In genomic region chr19:12774588-12775555, GRCh38 we compare ENCODE assay signal across 1 cellular context.
TF ChIP-seq lines count a peak whose summit lies in the region.

HOOK2 (minus strand) TSS chr19:12775552; CDS start chr19:12775449, 103 bp downstream.

TF ChIP-seq in HepG2, 621 proteins besides CTCF, POLR2A, EP300 and RAD21 (continued from another document and continues in another):
- TF ChIP-seq, protein P1, sequence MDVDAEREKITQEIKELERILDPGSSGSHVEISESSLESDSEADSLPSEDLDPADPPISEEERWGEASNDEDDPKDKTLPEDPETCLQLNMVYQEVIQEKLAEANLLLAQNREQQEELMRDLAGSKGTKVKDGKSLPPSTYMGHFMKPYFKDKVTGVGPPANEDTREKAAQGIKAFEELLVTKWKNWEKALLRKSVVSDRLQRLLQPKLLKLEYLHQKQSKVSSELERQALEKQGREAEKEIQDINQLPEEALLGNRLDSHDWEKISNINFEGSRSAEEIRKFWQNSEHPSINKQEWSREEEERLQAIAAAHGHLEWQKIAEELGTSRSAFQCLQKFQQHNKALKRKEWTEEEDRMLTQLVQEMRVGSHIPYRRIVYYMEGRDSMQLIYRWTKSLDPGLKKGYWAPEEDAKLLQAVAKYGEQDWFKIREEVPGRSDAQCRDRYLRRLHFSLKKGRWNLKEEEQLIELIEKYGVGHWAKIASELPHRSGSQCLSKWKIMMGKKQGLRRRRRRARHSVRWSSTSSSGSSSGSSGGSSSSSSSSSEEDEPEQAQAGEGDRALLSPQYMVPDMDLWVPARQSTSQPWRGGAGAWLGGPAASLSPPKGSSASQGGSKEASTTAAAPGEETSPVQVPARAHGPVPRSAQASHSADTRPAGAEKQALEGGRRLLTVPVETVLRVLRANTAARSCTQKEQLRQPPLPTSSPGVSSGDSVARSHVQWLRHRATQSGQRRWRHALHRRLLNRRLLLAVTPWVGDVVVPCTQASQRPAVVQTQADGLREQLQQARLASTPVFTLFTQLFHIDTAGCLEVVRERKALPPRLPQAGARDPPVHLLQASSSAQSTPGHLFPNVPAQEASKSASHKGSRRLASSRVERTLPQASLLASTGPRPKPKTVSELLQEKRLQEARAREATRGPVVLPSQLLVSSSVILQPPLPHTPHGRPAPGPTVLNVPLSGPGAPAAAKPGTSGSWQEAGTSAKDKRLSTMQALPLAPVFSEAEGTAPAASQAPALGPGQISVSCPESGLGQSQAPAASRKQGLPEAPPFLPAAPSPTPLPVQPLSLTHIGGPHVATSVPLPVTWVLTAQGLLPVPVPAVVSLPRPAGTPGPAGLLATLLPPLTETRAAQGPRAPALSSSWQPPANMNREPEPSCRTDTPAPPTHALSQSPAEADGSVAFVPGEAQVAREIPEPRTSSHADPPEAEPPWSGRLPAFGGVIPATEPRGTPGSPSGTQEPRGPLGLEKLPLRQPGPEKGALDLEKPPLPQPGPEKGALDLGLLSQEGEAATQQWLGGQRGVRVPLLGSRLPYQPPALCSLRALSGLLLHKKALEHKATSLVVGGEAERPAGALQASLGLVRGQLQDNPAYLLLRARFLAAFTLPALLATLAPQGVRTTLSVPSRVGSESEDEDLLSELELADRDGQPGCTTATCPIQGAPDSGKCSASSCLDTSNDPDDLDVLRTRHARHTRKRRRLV (CRISPR knock-in tag; IDR thresholded peaks at IDR 0.05) = peak; percentile 35; the same call in 1 of the 2 replicates
- TF ChIP-seq ZNF552 (CRISPR knock-in tag; IDR thresholded peaks at IDR 0.05; ENCODE audit: borderline replicate concordance) = 0 out of 2 replicates have a peak, but pooled peaks have one; percentile 83
- TF ChIP-seq, protein P2, sequence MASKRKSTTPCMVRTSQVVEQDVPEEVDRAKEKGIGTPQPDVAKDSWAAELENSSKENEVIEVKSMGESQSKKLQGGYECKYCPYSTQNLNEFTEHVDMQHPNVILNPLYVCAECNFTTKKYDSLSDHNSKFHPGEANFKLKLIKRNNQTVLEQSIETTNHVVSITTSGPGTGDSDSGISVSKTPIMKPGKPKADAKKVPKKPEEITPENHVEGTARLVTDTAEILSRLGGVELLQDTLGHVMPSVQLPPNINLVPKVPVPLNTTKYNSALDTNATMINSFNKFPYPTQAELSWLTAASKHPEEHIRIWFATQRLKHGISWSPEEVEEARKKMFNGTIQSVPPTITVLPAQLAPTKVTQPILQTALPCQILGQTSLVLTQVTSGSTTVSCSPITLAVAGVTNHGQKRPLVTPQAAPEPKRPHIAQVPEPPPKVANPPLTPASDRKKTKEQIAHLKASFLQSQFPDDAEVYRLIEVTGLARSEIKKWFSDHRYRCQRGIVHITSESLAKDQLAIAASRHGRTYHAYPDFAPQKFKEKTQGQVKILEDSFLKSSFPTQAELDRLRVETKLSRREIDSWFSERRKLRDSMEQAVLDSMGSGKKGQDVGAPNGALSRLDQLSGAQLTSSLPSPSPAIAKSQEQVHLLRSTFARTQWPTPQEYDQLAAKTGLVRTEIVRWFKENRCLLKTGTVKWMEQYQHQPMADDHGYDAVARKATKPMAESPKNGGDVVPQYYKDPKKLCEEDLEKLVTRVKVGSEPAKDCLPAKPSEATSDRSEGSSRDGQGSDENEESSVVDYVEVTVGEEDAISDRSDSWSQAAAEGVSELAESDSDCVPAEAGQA (IDR thresholded peaks at IDR 0.05; ENCODE audit: low read depth) = 0 out of 2 replicates have a peak, but pooled peaks have one; percentile 28
- TF ChIP-seq, protein P2 (CRISPR knock-in tag; IDR thresholded peaks at IDR 0.05; ENCODE audit: borderline replicate concordance) = no peak
- TF ChIP-seq, protein P3, sequence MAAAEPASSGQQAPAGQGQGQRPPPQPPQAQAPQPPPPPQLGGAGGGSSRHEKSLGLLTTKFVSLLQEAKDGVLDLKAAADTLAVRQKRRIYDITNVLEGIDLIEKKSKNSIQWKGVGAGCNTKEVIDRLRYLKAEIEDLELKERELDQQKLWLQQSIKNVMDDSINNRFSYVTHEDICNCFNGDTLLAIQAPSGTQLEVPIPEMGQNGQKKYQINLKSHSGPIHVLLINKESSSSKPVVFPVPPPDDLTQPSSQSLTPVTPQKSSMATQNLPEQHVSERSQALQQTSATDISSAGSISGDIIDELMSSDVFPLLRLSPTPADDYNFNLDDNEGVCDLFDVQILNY (CRISPR knock-in tag; conservative IDR thresholded peaks at IDR 0.05) = no peak
- TF ChIP-seq ZSCAN29 (CRISPR knock-in tag; conservative IDR thresholded peaks at IDR 0.05) = no peak
- TF ChIP-seq PHF8 (CRISPR knock-in tag; IDR thresholded peaks at IDR 0.05) = peak; percentile 66
- TF ChIP-seq ZNF503 (CRISPR knock-in tag; IDR thresholded peaks at IDR 0.05) = no peak
- 0 out of 2 replicates have a peak, but pooled peaks have one; percentile 27 for TF ChIP-seq ZNF724P (CRISPR knock-in tag; IDR thresholded peaks at IDR 0.05; ENCODE audit: borderline replicate concordance)
- TF ChIP-seq ZFYVE20 (CRISPR knock-in tag; IDR thresholded peaks at IDR 0.05; ENCODE audit: borderline replicate concordance, low read depth) = 0 out of 2 replicates have a peak, but pooled peaks have one; percentile 45
- TF ChIP-seq ZNF263 (CRISPR knock-in tag; IDR thresholded peaks at IDR 0.05) = no peak
- 0 out of 2 replicates have a peak, but pooled peaks have one; percentile 21 for TF ChIP-seq KLF12 (CRISPR knock-in tag; IDR thresholded peaks at IDR 0.05; ENCODE audit: borderline replicate concordance)
- peak; percentile 24; the same call in 1 of the 2 replicates for TF ChIP-seq NRL (CRISPR knock-in tag; IDR thresholded peaks at IDR 0.05; ENCODE audit: borderline replicate concordance)
- peak; percentile 95 for TF ChIP-seq ARNTL (CRISPR knock-in tag; IDR thresholded peaks at IDR 0.05)
- peak; percentile 10 for TF ChIP-seq XRCC5 (optimal IDR thresholded peaks at IDR 0.05; ENCODE audit: low read length)
- peak; percentile 73; the same call in 1 of the 2 replicates for TF ChIP-seq ZFP36L1 (CRISPR knock-in tag; IDR thresholded peaks at IDR 0.05)
- TF ChIP-seq, protein P4, sequence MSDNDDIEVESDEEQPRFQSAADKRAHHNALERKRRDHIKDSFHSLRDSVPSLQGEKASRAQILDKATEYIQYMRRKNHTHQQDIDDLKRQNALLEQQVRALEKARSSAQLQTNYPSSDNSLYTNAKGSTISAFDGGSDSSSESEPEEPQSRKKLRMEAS (IDR thresholded peaks at IDR 0.05) = peak; percentile 72
- TF ChIP-seq, protein P5, sequence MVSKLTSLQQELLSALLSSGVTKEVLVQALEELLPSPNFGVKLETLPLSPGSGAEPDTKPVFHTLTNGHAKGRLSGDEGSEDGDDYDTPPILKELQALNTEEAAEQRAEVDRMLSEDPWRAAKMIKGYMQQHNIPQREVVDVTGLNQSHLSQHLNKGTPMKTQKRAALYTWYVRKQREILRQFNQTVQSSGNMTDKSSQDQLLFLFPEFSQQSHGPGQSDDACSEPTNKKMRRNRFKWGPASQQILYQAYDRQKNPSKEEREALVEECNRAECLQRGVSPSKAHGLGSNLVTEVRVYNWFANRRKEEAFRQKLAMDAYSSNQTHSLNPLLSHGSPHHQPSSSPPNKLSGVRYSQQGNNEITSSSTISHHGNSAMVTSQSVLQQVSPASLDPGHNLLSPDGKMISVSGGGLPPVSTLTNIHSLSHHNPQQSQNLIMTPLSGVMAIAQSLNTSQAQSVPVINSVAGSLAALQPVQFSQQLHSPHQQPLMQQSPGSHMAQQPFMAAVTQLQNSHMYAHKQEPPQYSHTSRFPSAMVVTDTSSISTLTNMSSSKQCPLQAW (CRISPR knock-in tag; IDR thresholded peaks at IDR 0.05) = no peak; the same call in 1 of the 2 replicates
- no peak for TF ChIP-seq ATF7 (IDR thresholded peaks at IDR 0.05)
- 0 out of 2 replicates have a peak, but pooled peaks have one; percentile 18 for TF ChIP-seq ATF7 (CRISPR knock-in tag; IDR thresholded peaks at IDR 0.05)
- no peak for TF ChIP-seq ZNF569 (CRISPR knock-in tag; IDR thresholded peaks at IDR 0.05; ENCODE audit: borderline replicate concordance)
- TF ChIP-seq TBX2 (CRISPR knock-in tag; IDR thresholded peaks at IDR 0.05; ENCODE audit: borderline replicate concordance) = 0 out of 2 replicates have a peak, but pooled peaks have one; percentile 30
- TF ChIP-seq ZNF260 (CRISPR knock-in tag; IDR thresholded peaks at IDR 0.05; ENCODE audit: borderline replicate concordance, low read depth) = no peak
- peak; percentile 60 for TF ChIP-seq ATF7-NPFF (CRISPR knock-in tag; IDR thresholded peaks at IDR 0.05; ENCODE audit: low read depth)
- TF ChIP-seq PHF21A (CRISPR knock-in tag; IDR thresholded peaks at IDR 0.05) = no peak
- peak; percentile 61; the same call in 1 of the 2 replicates for TF ChIP-seq ZFP91 (CRISPR knock-in tag; IDR thresholded peaks at IDR 0.05; ENCODE audit: borderline replicate concordance)
- peak; percentile 44; the same call in 1 of the 2 replicates for TF ChIP-seq SMYD3 (CRISPR knock-in tag; IDR thresholded peaks at IDR 0.05)
- TF ChIP-seq, protein P6, sequence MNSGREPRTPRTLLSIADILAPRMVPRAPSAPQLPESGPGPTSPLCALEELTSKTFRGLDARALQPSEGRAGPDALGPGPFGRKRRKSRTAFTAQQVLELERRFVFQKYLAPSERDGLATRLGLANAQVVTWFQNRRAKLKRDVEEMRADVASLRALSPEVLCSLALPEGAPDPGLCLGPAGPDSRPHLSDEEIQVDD (CRISPR knock-in tag; IDR thresholded peaks at IDR 0.05; ENCODE audit: borderline replicate concordance) = 0 out of 2 replicates have a peak, but pooled peaks have one; percentile 21
- TF ChIP-seq ZNF619 (CRISPR knock-in tag; IDR thresholded peaks at IDR 0.05) = 0 out of 2 replicates have a peak, but pooled peaks have one; percentile 72
